ENCODE assay signal across 31 cellular contexts in genomic region chr3:135382621-135383020, GRCh38.
"Had no signal": no experiment of that assay in that cellular context is flagged by ENCODE, and none has a peak within 500 bp of the region (broad histone marks: within the 10 kb centered on the region; RNA-seq: fewer than 3 reads in every experiment).

No MANE protein-coding gene starts in this region.

- H3K36me3 ChIP-seq: brain microvascular endothelial cell, gastroesophageal sphincter, heart right ventricle, WERI-Rb-1 had no signal

- H3K27ac Mint-ChIP-seq: activated B cell treated with CpG ODN at 0.5 μM for 24 hours; activated CD8-positive, alpha-beta T cell treated with anti-CD3 and anti-CD28 coated beads for 36 hours; activated naive CD8-positive, alpha-beta T cell; activated T-helper 17 cell treated with anti-CD3 and anti-CD28 coated beads, Interleukin-2, amount 50 U/mL, for 72 hours; dendritic cell treated with granulocyte-macrophage colony-stimulating factor and Interleukin-4, amounts not matched to agents 40 ng/mL and 50 ng/mL, for 4 days; endodermal cell; T-helper 17 cell; T-helper 2 cell treated with Interferon-gamma antibody and Interleukin-4, amounts not matched to agents 5 μg/mL and 100 μg/mL, for 36 hours had no signal

- H3K4me3 Mint-ChIP-seq: activated B cell treated with CpG ODN at 0.5 μM for 24 hours; activated CD8-positive, alpha-beta T cell treated with anti-CD3 and anti-CD28 coated beads for 36 hours; activated naive CD8-positive, alpha-beta T cell; activated T-cell treated with anti-CD3 and anti-CD28 coated beads, Interleukin-2, amount 50 U/mL, for 4 hours; activated T-helper 17 cell treated with anti-CD3 and anti-CD28 coated beads, Interleukin-2, amount 50 U/mL, for 72 hours; central memory CD8-positive, alpha-beta T cell; dendritic cell treated with granulocyte-macrophage colony-stimulating factor and Interleukin-4, amounts not matched to agents 40 ng/mL and 50 ng/mL, for 4 days; endodermal cell; T-helper 17 cell; T-helper 2 cell treated with Interferon-gamma antibody and Interleukin-4, amounts not matched to agents 5 μg/mL and 100 μg/mL, for 36 hours had no signal

- ATAC-seq: activated CD4-positive, CD25-positive, alpha-beta regulatory T cell treated with anti-CD3 and anti-CD28 coated beads, Interleukin-2, amount 50 U/mL, for 24 hours; activated CD8-positive, alpha-beta T cell treated with anti-CD3 and anti-CD28 coated beads for 36 hours; activated T-cell treated with anti-CD3 and anti-CD28 coated beads, Interleukin-2, amount 50 U/mL, for 4 hours; activated T-helper 17 cell treated with anti-CD3 and anti-CD28 coated beads, Interleukin-2, amount 50 U/mL, for 72 hours; esophagus mucosa; foreskin keratinocyte; gastroesophageal sphincter; heart right ventricle; T-helper 17 cell had no signal

- H3K27ac ChIP-seq: brain microvascular endothelial cell, coronary artery, dorsolateral prefrontal cortex, foreskin keratinocyte, gastroesophageal sphincter, heart right ventricle, WERI-Rb-1 had no signal

- H3K36me3 Mint-ChIP-seq: activated naive CD8-positive, alpha-beta T cell had no signal

- DNase-seq: activated B cell treated with CpG ODN at 0.5 μM for 24 hours; activated CD4-positive, alpha-beta T cell treated with anti-CD3 and anti-CD28 coated beads for 48 hours; activated CD4-positive, alpha-beta T cell treated with anti-CD3 and anti-CD28 coated beads, Interleukin-2, amount 50 U/mL, for 1 hour; activated CD4-positive, alpha-beta T cell treated with anti-CD3 and anti-CD28 coated beads, Interleukin-2, amount 50 U/mL, for 48 hours; activated CD8-positive, alpha-beta memory T cell treated with anti-CD3 and anti-CD28 coated beads for 24 hours; activated CD8-positive, alpha-beta T cell treated with anti-CD3 and anti-CD28 coated beads for 36 hours; activated effector memory CD4-positive, alpha-beta T cell treated with Interleukin-2 at 50 U/mL for 16 hours; activated gamma-delta T cell treated with Interleukin-2 at 50 U/mL for 16 hours; activated naive CD4-positive, alpha-beta T cell treated with anti-CD3 and anti-CD28 coated beads, Interleukin-2, amount 50 U/mL, for 16 hours; activated naive CD4-positive, alpha-beta T cell treated with Interleukin-2 at 50 U/mL for 16 hours; activated T-cell treated with anti-CD3 and anti-CD28 coated beads, Interleukin-2, amount 50 U/mL, for 4 hours; amniotic stem cell; anterior cingulate cortex; brain microvascular endothelial cell; dorsolateral prefrontal cortex; effector memory CD4-positive, alpha-beta T cell; endodermal cell; foreskin keratinocyte; heart right ventricle; T-helper 17 cell; T1000; WERI-Rb-1 had no signal

- H3K4me1 Mint-ChIP-seq: activated B cell treated with CpG ODN at 0.5 μM for 24 hours; activated T-helper 17 cell treated with anti-CD3 and anti-CD28 coated beads, Interleukin-2, amount 50 U/mL, for 72 hours; central memory CD8-positive, alpha-beta T cell; T-helper 17 cell had no signal

- H3K9me3 ChIP-seq: gastroesophageal sphincter, heart right ventricle had no signal

- H3K9me3 Mint-ChIP-seq: activated B cell treated with CpG ODN at 0.5 μM for 24 hours; activated T-cell treated with anti-CD3 and anti-CD28 coated beads, Interleukin-2, amount 50 U/mL, for 4 hours; dendritic cell treated with granulocyte-macrophage colony-stimulating factor and Interleukin-4, amounts not matched to agents 40 ng/mL and 50 ng/mL, for 4 days; endodermal cell had no signal

- H3K27me3 Mint-ChIP-seq: activated B cell treated with CpG ODN at 0.5 μM for 24 hours; activated CD8-positive, alpha-beta T cell treated with anti-CD3 and anti-CD28 coated beads for 36 hours; activated T-helper 17 cell treated with anti-CD3 and anti-CD28 coated beads, Interleukin-2, amount 50 U/mL, for 72 hours; central memory CD8-positive, alpha-beta T cell; dendritic cell treated with granulocyte-macrophage colony-stimulating factor and Interleukin-4, amounts not matched to agents 40 ng/mL and 50 ng/mL, for 4 days had no signal

- H3K4me3 ChIP-seq: coronary artery, dorsolateral prefrontal cortex, gastroesophageal sphincter, heart right ventricle had no signal

- H3K27me3 ChIP-seq: brain microvascular endothelial cell, foreskin keratinocyte, gastroesophageal sphincter had no signal
